In the genomic region with DNA sequence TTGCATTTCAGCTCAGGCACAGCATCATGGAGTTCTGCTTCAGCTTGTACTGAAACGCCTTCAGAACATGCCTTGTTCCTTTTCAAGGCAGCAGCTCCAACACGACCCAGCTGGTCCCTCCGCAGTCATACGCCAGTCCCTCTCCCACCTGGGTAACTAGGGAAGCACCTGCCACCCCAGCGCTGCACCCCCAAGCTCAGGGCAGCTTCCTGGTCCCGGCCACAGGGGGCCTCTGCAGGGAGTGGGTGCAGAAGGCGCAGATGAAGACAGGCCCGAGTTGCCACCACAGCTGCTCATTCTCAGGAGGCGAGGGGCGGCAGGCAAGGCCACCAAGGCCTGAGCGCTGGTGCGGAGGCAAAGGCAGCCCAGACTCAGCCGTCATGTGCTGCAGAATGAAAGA, we compare ENCODE assay signal across 1 cellular context.
TF ChIP-seq lines count a peak whose summit lies in the region.

No MANE protein-coding gene starts in this region.

TF ChIP-seq in H1, 55 proteins besides CTCF, POLR2A, EP300 and RAD21:
- no peak for TF ChIP-seq ASH2L (IDR thresholded peaks at IDR 0.05; ENCODE audit: low read length)
- no peak for TF ChIP-seq RBBP5 (IDR thresholded peaks at IDR 0.05; ENCODE audit: borderline replicate concordance, low read depth, low read length)
- no peak for TF ChIP-seq KDM5A (IDR thresholded peaks at IDR 0.05; ENCODE audit: low read length)
- TF ChIP-seq SP1 (IDR thresholded peaks at IDR 0.05; ENCODE audit: low read depth, low read length), result no peak
- TF ChIP-seq, protein P1, sequence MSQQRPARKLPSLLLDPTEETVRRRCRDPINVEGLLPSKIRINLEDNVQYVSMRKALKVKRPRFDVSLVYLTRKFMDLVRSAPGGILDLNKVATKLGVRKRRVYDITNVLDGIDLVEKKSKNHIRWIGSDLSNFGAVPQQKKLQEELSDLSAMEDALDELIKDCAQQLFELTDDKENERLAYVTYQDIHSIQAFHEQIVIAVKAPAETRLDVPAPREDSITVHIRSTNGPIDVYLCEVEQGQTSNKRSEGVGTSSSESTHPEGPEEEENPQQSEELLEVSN (IDR thresholded peaks at IDR 0.05), result no peak
- TF ChIP-seq RFX5 (IDR thresholded peaks at IDR 0.05; ENCODE audit: borderline replicate concordance, low read depth, low read length), result no peak
- TF ChIP-seq GABPA (IDR thresholded peaks at IDR 0.05; ENCODE audit: borderline replicate concordance, insufficient read depth, low read length), result no peak
- TF ChIP-seq KDM4A (IDR thresholded peaks at IDR 0.05; ENCODE audit: low read depth, low read length, severe bottlenecking), result no peak
- no peak for TF ChIP-seq RXRA (IDR thresholded peaks at IDR 0.05; ENCODE audit: insufficient read depth, low read depth, low read length)
- TF ChIP-seq YY1 (IDR thresholded peaks at IDR 0.05; ENCODE audit: low read depth, low read length), result no peak
- TF ChIP-seq POU5F1 (IDR thresholded peaks at IDR 0.05; ENCODE audit: low read depth, low read length), result no peak
- no peak for TF ChIP-seq NRF1 (IDR thresholded peaks at IDR 0.05; ENCODE audit: low read depth, low read length)
- no peak for TF ChIP-seq CEBPB (IDR thresholded peaks at IDR 0.05; ENCODE audit: low read depth, low read length)
- no peak for TF ChIP-seq TBP (IDR thresholded peaks at IDR 0.05; ENCODE audit: low read depth, low read length)
- no peak for TF ChIP-seq SP4 (IDR thresholded peaks at IDR 0.05; ENCODE audit: low read length)
- TF ChIP-seq BACH1 (IDR thresholded peaks at IDR 0.05; ENCODE audit: low read length), result no peak
